ENCODE assay signal across 8 cellular contexts in the genomic region with DNA sequence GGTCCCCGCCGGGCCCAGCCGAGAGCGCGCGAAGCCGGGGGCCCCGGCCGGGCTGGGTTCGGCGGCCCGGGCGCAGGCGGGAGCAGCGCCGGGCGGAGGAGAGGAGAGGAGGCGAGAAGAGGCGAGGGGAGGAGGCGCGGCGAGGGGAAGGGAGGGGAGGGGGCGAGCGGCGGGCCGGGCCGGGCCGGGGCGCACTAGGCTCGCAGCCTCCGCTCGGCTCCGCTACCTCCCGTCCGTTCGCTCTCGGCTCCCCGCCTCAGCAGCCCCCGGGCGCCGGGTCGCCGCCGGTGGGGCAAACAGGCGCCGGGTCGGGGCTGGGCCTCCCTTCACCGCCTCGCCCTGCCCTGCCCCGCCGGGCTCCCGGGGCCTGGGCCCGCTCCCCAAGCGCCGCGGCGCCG. TPM values are rescaled to one million over a fixed set of nuclear protein-coding genes. Genes with fewer than 3 reads are reported as not detected.
DNase-seq lines count a peak whose midpoint lies in the region; ATAC-seq and TF ChIP-seq lines count a peak whose summit lies in the region.

No MANE protein-coding gene starts in this region.

- H3K27ac ChIP-seq in PC-9 (no peak overlapping the region), gastroesophageal sphincter (peak overlapping the region in 3 of 4 donors; percentile 74 to 85 (median 76)), osteoblast (ENCODE audit: low read depth, low read length) (no peak overlapping the region)

- BruUV-seq in PC-9 (replicated peaks; lab: Mats Ljungman, UMichigan): no TSS peak

- H3K79me2 ChIP-seq in PC-9 (ENCODE audit: low read depth) (no peaks in the 10 kb centered on the region), osteoblast (ENCODE audit: insufficient read depth, low read length) (no peaks in the 10 kb centered on the region)

- H3K27me3 ChIP-seq in PC-9 (ENCODE audit: insufficient read depth, low read depth) (peaks cover 65% of the 10 kb centered on the region), gastroesophageal sphincter (peaks cover 17% of the 10 kb centered on the region), osteoblast (ENCODE audit: insufficient read depth, low read length) (peaks cover 40% of the 10 kb centered on the region)

- H4K20me1 ChIP-seq in PC-9 (ENCODE audit: insufficient read depth) (no peaks in the 10 kb centered on the region), osteoblast (ENCODE audit: insufficient read depth, low read length) (no peaks in the 10 kb centered on the region)

- H3K27me3 Mint-ChIP-seq in CD14-positive monocyte (ENCODE audit: low read depth in 3 of 3): peaks cover 55 to 81% (median 61%) of the 10 kb centered on the region in 3 donors

- no peaks in the 10 kb centered on the region; the same call in 1 of the 2 replicates for H3K4me1 ChIP-seq in PC-9 (replicated peaks; ENCODE audit: insufficient read depth)
- peaks cover 0 to 49% (median 14%) of the 10 kb centered on the region in 3 donors for H3K4me1 ChIP-seq in gastroesophageal sphincter
- H3K4me1 ChIP-seq in osteoblast (ENCODE audit: insufficient read depth, low read length): no peaks in the 10 kb centered on the region

- peak overlapping the region; percentile 62; the same call in 1 of the 2 replicates for H3K4me2 ChIP-seq in PC-9
- H3K4me2 ChIP-seq in osteoblast (ENCODE audit: insufficient read depth, low read length): no peak overlapping the region

- WGBS in gastroesophageal sphincter (ENCODE audit: low coverage in 1 of 2), 2 donors: 1% methylated on average over 27 of the region's 58 CpGs; no CpG with 5 or more reads in 1 of the 2 donors

- H3K4me1 Mint-ChIP-seq in CD14-positive monocyte: peaks cover 2% of the 10 kb centered on the region

- H3K27ac Mint-ChIP-seq in CD14-positive monocyte: no peak overlapping the region

- intact Hi-C loops in PC-9 (cut with micrococcal nuclease; ENCODE audit: unreplicated experiment): no loop called here
- intact Hi-C loops in CD14-positive monocyte (cut with micrococcal nuclease): no loop called here

- peak in 1 of 2 donors; percentile 17 for TF ChIP-seq POLR2A in gastroesophageal sphincter (IDR thresholded peaks at IDR 0.05)

- H2AFZ ChIP-seq in PC-9: no peak overlapping the region
- H2AFZ ChIP-seq in osteoblast (ENCODE audit: low read length): no peak overlapping the region

- CTCF ChIA-PET in PC-9 (lab: Charles Lee): interaction anchor here (0.7 kb wide), 1 partner anchor 520 kb away, joined by 3 read pairs; no protein-coding TSS in a partner anchor

- no peak for TF ChIP-seq EP300 in gastroesophageal sphincter (IDR thresholded peaks at IDR 0.05)

- H3K9me3 ChIP-seq in PC-9 (ENCODE audit: insufficient read depth, low read depth) (no peaks in the 10 kb centered on the region), gastroesophageal sphincter (no peaks in the 10 kb centered on the region), osteoblast (ENCODE audit: low read depth, low read length) (no peaks in the 10 kb centered on the region)

- no peaks in the 10 kb centered on the region for H3F3A ChIP-seq in PC-9 (ENCODE audit: insufficient read depth, low read depth)

- H3K4me3 Mint-ChIP-seq in CD14-positive monocyte: no peak overlapping the region

- peaks cover 0 to 6% (median 2%) of the 10 kb centered on the region in 7 donors for H3K9me3 Mint-ChIP-seq in CD14-positive monocyte

- peak; percentile 49 for ATAC-seq in gastroesophageal sphincter
- ATAC-seq in HG02970 (IDR thresholded peaks at IDR 0.05; ENCODE audit: low FRiP score, unreplicated experiment): no peak

- H3K4me3 ChIP-seq in AG09309 (ENCODE audit: control insufficient read depth, low read depth, low read length): peak overlapping the region; percentile 51
- H3K4me3 ChIP-seq in PC-9: peak overlapping the region; percentile 45; the same call in 1 of the 2 replicates
- peak overlapping the region; percentile 56 to 87 for H3K4me3 ChIP-seq in gastroesophageal sphincter
- H3K4me3 ChIP-seq in osteoblast (ENCODE audit: insufficient read depth, low read length): peak overlapping the region; percentile 58

- H3K36me3 ChIP-seq in PC-9 (ENCODE audit: low read depth) (no peaks in the 10 kb centered on the region), gastroesophageal sphincter (peaks cover 0 to 4% of the 10 kb centered on the region in 2 donors), osteoblast (ENCODE audit: insufficient read depth, low read length) (no peaks in the 10 kb centered on the region)

- peaks cover 0 to 2% of the 10 kb centered on the region in 2 donors for H3K36me3 Mint-ChIP-seq in CD14-positive monocyte

- DNase-seq in AG09309 (ENCODE audit: low read depth) (no peak), PC-9 (no peak), osteoblast (ENCODE audit: insufficient read length, low spot score, missing footprints) (peak; percentile 95), CD14-positive monocyte (ENCODE audit: low spot score) (no peak), NCI-H146 (lab: John Stamatoyannopoulos, UW) (no peak)
- no peak for DNase-seq in stimulated activated naive CD4-positive, alpha-beta T cell treated with Interleukin-2 at 50 U/mL for 16 hours (lab: John Stamatoyannopoulos, UW)

- H3K9me2 ChIP-seq in PC-9 (ENCODE audit: insufficient read depth): no peaks in the 10 kb centered on the region

- POLR2A ChIA-PET in PC-9 (lab: Charles Lee; ENCODE audit: unreplicated experiment): no interaction called here

- no peak for TF ChIP-seq CTCF in AG09309 (IDR thresholded peaks at IDR 0.05; ENCODE audit: control insufficient read depth, insufficient read depth, low read depth, low read length, missing control alignments)
- no peak for TF ChIP-seq CTCF in PC-9 (conservative IDR thresholded peaks at IDR 0.05)
- no peak for TF ChIP-seq CTCF in gastroesophageal sphincter (IDR thresholded peaks at IDR 0.05)
- TF ChIP-seq CTCF in osteoblast (IDR thresholded peaks at IDR 0.05; ENCODE audit: extremely low read depth, low read depth, low read length): no peak
- TF ChIP-seq CTCF in CD14-positive monocyte (IDR thresholded peaks at IDR 0.05): no peak

RNA-seq across cellular contexts. Expression of gene INSYN1, which starts 0.3 kb away (rescaled TPM):
- not detected in 2 replicates for total RNA-seq in PC-9 (2021)
- 10 to 100 TPM; 11.4 to 30.2 (median 16.3) TPM for total RNA-seq in gastroesophageal sphincter
- 3.8 and 4.7 TPM in 2 replicates for total RNA-seq in osteoblast
- not detected for polyA plus RNA-seq in CD14-positive monocyte

Comparison
In these comparisons a context has a peak if more than half of its experiments do, and no peak if none do; other contexts are left out.
1. H3K27ac ChIP-seq: peak in gastroesophageal sphincter (3 of 4); none in PC-9 (single experiment) and osteoblast (single experiment).
2. Peak in every context shown above with its lines, with median percentiles within 50 percentile points of each other: H3K4me3 ChIP-seq.